8 cellular contexts compared by ENCODE assay signal in genomic region chr17:41322264-41322902, GRCh38. TPM values are rescaled to one million over a fixed set of nuclear protein-coding genes. Genes with fewer than 3 reads are reported as not detected.
DNase-seq lines count a peak whose midpoint lies in the region; ATAC-seq and TF ChIP-seq lines count a peak whose summit lies in the region.

No MANE protein-coding gene starts in this region.

- no peak overlapping the region for H3K4me3 ChIP-seq in endodermal cell (ENCODE audit: low read length)

- DNase-seq in DMS 273 (lab: John Stamatoyannopoulos, UW; ENCODE audit: unreplicated experiment) = peak; percentile 53
- DNase-seq in HFFc6 = peak; percentile 61
- DNase-seq in OCI-M1 (lab: John Stamatoyannopoulos, UW) = peak; percentile 62
- peak; percentile 45 for DNase-seq in endodermal cell
- peak in 5 of 10 donors; percentile 32 to 72 (median 65) for DNase-seq in naive thymus-derived CD8-positive, alpha-beta T cell

- peaks cover 22% of the 10 kb centered on the region for H3K36me3 Mint-ChIP-seq in HFFc6 (ENCODE audit: low read depth)
- no peaks in the 10 kb centered on the region for H3K36me3 Mint-ChIP-seq in endodermal cell (ENCODE audit: low read depth)
- peaks cover 0 to 19% (median 13%) of the 10 kb centered on the region in 3 donors for H3K36me3 Mint-ChIP-seq in naive thymus-derived CD8-positive, alpha-beta T cell

- H3K27ac ChIP-seq in endodermal cell (ENCODE audit: low read depth, low read length) = no peak overlapping the region

- TF ChIP-seq CTCF in HFFc6 (IDR thresholded peaks at IDR 0.05) = peak; percentile 93
- peak; percentile 85 for TF ChIP-seq CTCF in endodermal cell (conservative IDR thresholded peaks at IDR 0.05)

- 0 out of 2 replicates have a peak overlapping the region, but pooled peaks have one; percentile 51 for H3K27ac Mint-ChIP-seq in HFFc6
- H3K27ac Mint-ChIP-seq in endodermal cell = no peak overlapping the region
- H3K27ac Mint-ChIP-seq in naive thymus-derived CD8-positive, alpha-beta T cell = peak overlapping the region in 9 of 10 donors; percentile 12 to 92 (median 83)

- no peaks in the 10 kb centered on the region for H3K4me1 ChIP-seq in endodermal cell (ENCODE audit: control insufficient read depth, insufficient read depth, low read length)

- no peak overlapping the region for H3K9ac ChIP-seq in endodermal cell (ENCODE audit: extremely low read depth, low read length, poor library complexity, severe bottlenecking)

- H3K4me3 Mint-ChIP-seq in HFFc6 (no peak overlapping the region), endodermal cell (no peak overlapping the region)
- no peak overlapping the region for H3K4me3 Mint-ChIP-seq in naive thymus-derived CD8-positive, alpha-beta T cell

- peak; percentile 60 to 75 for ATAC-seq in naive thymus-derived CD8-positive, alpha-beta T cell
- no peak for ATAC-seq in GM18502 (IDR thresholded peaks at IDR 0.05; ENCODE audit: poor library complexity, unreplicated experiment)
- no peak for ATAC-seq in HG03439 (IDR thresholded peaks at IDR 0.05; ENCODE audit: unreplicated experiment)
- ATAC-seq in GM21825 (IDR thresholded peaks at IDR 0.05; ENCODE audit: unreplicated experiment) = no peak

- H3K36me3 ChIP-seq in endodermal cell (ENCODE audit: control insufficient read depth, insufficient read depth, low read length) = no peaks in the 10 kb centered on the region

- H3K9me3 Mint-ChIP-seq in HFFc6 (peaks cover 19% of the 10 kb centered on the region), endodermal cell (peaks cover 11% of the 10 kb centered on the region)
- H3K9me3 Mint-ChIP-seq in naive thymus-derived CD8-positive, alpha-beta T cell = peaks cover 0 to 21% (median 8%) of the 10 kb centered on the region in 9 donors

- H3K9me3 ChIP-seq in endodermal cell (ENCODE audit: control insufficient read depth, low read length) = peaks cover 12% of the 10 kb centered on the region

- no peaks in the 10 kb centered on the region; the same call in 1 of the 2 replicates for H3K27me3 Mint-ChIP-seq in HFFc6 (ENCODE audit: insufficient read depth)
- H3K27me3 Mint-ChIP-seq in endodermal cell (ENCODE audit: insufficient read depth) = peaks cover 7% of the 10 kb centered on the region
- no peaks in the 10 kb centered on the region for H3K27me3 Mint-ChIP-seq in naive thymus-derived CD8-positive, alpha-beta T cell

- H3K27me3 ChIP-seq in endodermal cell (ENCODE audit: control insufficient read depth, insufficient read depth, low read length, poor library complexity, severe bottlenecking) = no peaks in the 10 kb centered on the region

- POLR2A ChIA-PET in naive thymus-derived CD8-positive, alpha-beta T cell (lab: Charles Lee) = interaction anchor here (0.6 to 2.3 kb wide), 8 partner anchors 10 to 366 kb away, joined by 3 to 27 read pairs (median 5); partner anchors contain the start of genes EIF1 and KRTAP16-1

- WGBS in endodermal cell (ENCODE audit: insufficient coverage in 1 of 2, insufficient read length in 1 of 2), 2 experiments = 55 to 61% methylated on average over 4 to 5 of the region's 5 CpGs

- H3K4me1 Mint-ChIP-seq in HFFc6 (ENCODE audit: low read depth) (peaks cover 22% of the 10 kb centered on the region), endodermal cell (no peaks in the 10 kb centered on the region)
- H3K4me1 Mint-ChIP-seq in naive thymus-derived CD8-positive, alpha-beta T cell = peaks cover 32 to 61% (median 53%) of the 10 kb centered on the region in 4 donors

RNA-seq across cellular contexts. Expression of gene KRTAP17-1, which starts 6.9 kb away (rescaled TPM):
- not detected for total RNA-seq in HFFc6 (2021; fragmentation: NEBNext Ultra II Directional; extraction: Animal tissue kit (Norgen Biotek cat#: 25700))
- under 1 TPM; 0.46 to 0.48 TPM for total RNA-seq in endodermal cell
- not detected for polyA plus RNA-seq in endodermal cell (2013, experiment 1 of 2)
- not detected for polyA plus RNA-seq in endodermal cell (2013, experiment 2 of 2)
- total RNA-seq in naive thymus-derived CD8-positive, alpha-beta T cell = not detected
- polyA plus RNA-seq in naive thymus-derived CD8-positive, alpha-beta T cell = not detected

RNA-seq across cellular contexts. Expression of gene KRTAP16-1, which starts 13.3 kb away (rescaled TPM):
- not detected for total RNA-seq in HFFc6 (2021; fragmentation: NEBNext Ultra II Directional; extraction: Animal tissue kit (Norgen Biotek cat#: 25700))
- not detected for total RNA-seq in endodermal cell
- polyA plus RNA-seq in endodermal cell (2013, experiment 1 of 2) = not detected
- not detected for polyA plus RNA-seq in endodermal cell (2013, experiment 2 of 2)
- under 1 TPM in 1 of 2 experiments, not detected in 1; 0.23 TPM for total RNA-seq in naive thymus-derived CD8-positive, alpha-beta T cell
- polyA plus RNA-seq in naive thymus-derived CD8-positive, alpha-beta T cell = under 1 TPM in 1 of 3 donors, not detected in 2; 0.12 TPM

RNA-seq across cellular contexts. Expression of gene KRTAP29-1, which starts 19.7 kb away (rescaled TPM):
- not detected for total RNA-seq in HFFc6 (2021; fragmentation: NEBNext Ultra II Directional; extraction: Animal tissue kit (Norgen Biotek cat#: 25700))
- not detected for total RNA-seq in endodermal cell
- polyA plus RNA-seq in endodermal cell (2013, experiment 1 of 2) = not detected
- not detected for polyA plus RNA-seq in endodermal cell (2013, experiment 2 of 2)
- total RNA-seq in naive thymus-derived CD8-positive, alpha-beta T cell = not detected
- 1 to 10 TPM in 1 of 3 donors, not detected in 2; 1.1 TPM for polyA plus RNA-seq in naive thymus-derived CD8-positive, alpha-beta T cell

RNA-seq across cellular contexts. Expression of gene KRT33A, which starts 28.2 kb away (rescaled TPM):
- total RNA-seq in HFFc6 (2021; fragmentation: NEBNext Ultra II Directional; extraction: Animal tissue kit (Norgen Biotek cat#: 25700)) = not detected
- total RNA-seq in endodermal cell = not detected
- polyA plus RNA-seq in endodermal cell (2013, experiment 1 of 2) = not detected
- polyA plus RNA-seq in endodermal cell (2013, experiment 2 of 2) = not detected
- not detected for total RNA-seq in naive thymus-derived CD8-positive, alpha-beta T cell
- polyA plus RNA-seq in naive thymus-derived CD8-positive, alpha-beta T cell = not detected

RNA-seq across cellular contexts. Expression of gene KRTAP9-7, which starts 46.9 kb away (rescaled TPM):
- not detected for total RNA-seq in HFFc6 (2021; fragmentation: NEBNext Ultra II Directional; extraction: Animal tissue kit (Norgen Biotek cat#: 25700))
- not detected for total RNA-seq in endodermal cell
- not detected for polyA plus RNA-seq in endodermal cell (2013, experiment 1 of 2)
- polyA plus RNA-seq in endodermal cell (2013, experiment 2 of 2) = not detected
- total RNA-seq in naive thymus-derived CD8-positive, alpha-beta T cell = not detected
- polyA plus RNA-seq in naive thymus-derived CD8-positive, alpha-beta T cell = not detected

Comparison
In these comparisons a context has a peak if more than half of its experiments do, and no peak if none do; other contexts are left out.
1. ATAC-seq: peak in naive thymus-derived CD8-positive, alpha-beta T cell (2 of 2); none in GM18502 (single experiment), HG03439 (single experiment) and GM21825 (single experiment).